In the genomic region with DNA sequence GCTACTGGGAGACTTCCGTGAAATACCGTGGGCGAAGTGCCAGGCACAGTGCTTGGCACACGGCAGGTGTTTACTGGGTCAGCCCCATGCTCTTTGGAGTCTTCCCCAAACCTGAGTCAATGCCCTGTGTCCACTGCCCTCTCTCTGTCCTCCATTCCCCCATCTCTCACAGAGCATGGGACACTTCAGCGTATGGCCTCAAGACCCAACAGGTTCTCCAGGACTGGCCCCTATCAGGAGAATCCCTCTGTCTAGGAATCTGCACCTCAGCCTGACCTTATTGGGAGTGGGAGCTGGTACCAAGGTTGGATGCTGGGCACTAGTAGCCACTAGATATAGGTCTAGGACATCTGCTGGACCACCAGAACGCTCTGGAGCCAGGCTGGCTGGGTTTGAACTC, we compare ENCODE assay signal across 19 cellular contexts.
A peak's percentile ranks its signal among the peaks of the same experiment; 100 is the strongest.
DNase-seq lines count a peak whose midpoint lies in the region; ATAC-seq, FAIRE-seq and TF ChIP-seq lines count a peak whose summit lies in the region.
"Had no signal": no experiment of that assay in that cellular context is flagged by ENCODE, and none has a peak within 500 bp of the region (broad histone marks: within the 10 kb centered on the region; RNA-seq: fewer than 3 reads in every experiment).

No MANE protein-coding gene starts in this region.

- POLR2A ChIA-PET in H1 (lab: Charles Lee; ENCODE audit: partially characterized antibody) = no interaction called here
- POLR2A ChIA-PET in activated CD8-positive, alpha-beta T cell treated with anti-CD3 and anti-CD28 coated beads, Interleukin-2, amount 10 ng/mL, durations not matched to agents 7 days and 5 days (lab: Charles Lee) = no interaction called here

- H4K20me1 ChIP-seq in BLaER1 = no peaks in the 10 kb centered on the region
- H4K20me1 ChIP-seq in H1 (replicated peaks in 1 of 2; ENCODE audit: control insufficient read depth in 1 of 2, insufficient read depth in 2 of 2, low read length in 2 of 2) = no peaks in the 10 kb centered on the region

- H3K18ac ChIP-seq in H1 (ENCODE audit: extremely low read depth, low read length) (no peak overlapping the region), neuronal stem cell (ENCODE audit: low read length) (peak overlapping the region; percentile 34)

- no peak overlapping the region for H2BK120ac ChIP-seq in H1 (replicated peaks; ENCODE audit: low read depth, low read length)
- H2BK120ac ChIP-seq in neuronal stem cell (ENCODE audit: low read depth, low read length) = no peak overlapping the region

- H2AK5ac ChIP-seq in H1 (ENCODE audit: low read depth, low read length) (0 out of 2 replicates have a peak overlapping the region, but pooled peaks have one; percentile 16), neuronal stem cell (ENCODE audit: low read depth, low read length) (peak overlapping the region; percentile 59)

- CTCF ChIA-PET in H1 (lab: Charles Lee; ENCODE audit: partially characterized antibody) = interaction anchor here (0.6 to 5.9 kb wide), 8 partner anchors 11 to 237 kb away, joined by 3 to 62 read pairs (median 4); a partner anchor contains a TSS
- CTCF ChIA-PET in activated CD8-positive, alpha-beta T cell treated with anti-CD3 and anti-CD28 coated beads, Interleukin-2, amount 10 ng/mL, durations not matched to agents 7 days and 5 days (lab: Charles Lee) = no interaction called here

- peaks cover 76% of the 10 kb centered on the region for H3K4me1 ChIP-seq in BLaER1
- H3K4me1 ChIP-seq in H1 (replicated peaks in 1 of 4; ENCODE audit: control insufficient read depth in 3 of 4, insufficient read depth in 4 of 4, low read length in 3 of 4) = peaks cover 5 to 21% (median 13%) of the 10 kb centered on the region in 4 experiments
- peaks cover 22 to 39% of the 10 kb centered on the region in 2 donors for H3K4me1 ChIP-seq in neuronal stem cell (ENCODE audit: control insufficient read depth in 2 of 2, insufficient read depth in 1 of 2, low read depth in 1 of 2, low read length in 2 of 2)
- H3K4me1 ChIP-seq: Caco-2 had no signal

- no peak for TF ChIP-seq POLR2A in H1 (IDR thresholded peaks at IDR 0.05; ENCODE audit: control extremely low read depth in 1 of 2, low read depth in 2 of 2, low read length in 2 of 2)

- no peak overlapping the region for H3K4me3 Mint-ChIP-seq in activated CD8-positive, alpha-beta T cell treated with anti-CD3 and anti-CD28 coated beads, Interleukin-2, amount 10 ng/mL, durations not matched to agents 7 days and 5 days
- H3K4me3 Mint-ChIP-seq: CD8-positive, alpha-beta T cell; H9 had no signal

- H4K91ac ChIP-seq in H1 (replicated peaks; ENCODE audit: insufficient read length, low read length) (no peak overlapping the region), neuronal stem cell (ENCODE audit: low read depth, low read length, poor library complexity) (no peak overlapping the region)

- H3K9me3 ChIP-seq in BLaER1 (no peaks in the 10 kb centered on the region), H1 (ENCODE audit: insufficient read depth in 2 of 2, low read depth in 1 of 2, low read length in 1 of 2) (no peaks in the 10 kb centered on the region), neuronal stem cell (replicated peaks in 1 of 2; ENCODE audit: control insufficient read depth in 2 of 2, insufficient read depth in 1 of 2, low read depth in 1 of 2, low read length in 2 of 2) (no peaks in the 10 kb centered on the region)
- H3K9me3 ChIP-seq: BE2C, Caco-2 had no signal

- H3K79me1 ChIP-seq in H1 (ENCODE audit: low read depth, low read length) = no peaks in the 10 kb centered on the region
- no peaks in the 10 kb centered on the region for H3K79me1 ChIP-seq in neuronal stem cell (ENCODE audit: low read depth, low read length)

- TF ChIP-seq CTCF in H1 (IDR thresholded peaks at IDR 0.05; ENCODE audit: control extremely low read depth in 1 of 3, insufficient read depth in 1 of 3, low read depth in 1 of 3, low read length in 3 of 3) = no peak

- H3K4me2 ChIP-seq in BLaER1 (peak overlapping the region; percentile 90), H1 (ENCODE audit: insufficient read depth in 1 of 2, low read depth in 2 of 2, low read length in 2 of 2) (no peak overlapping the region), neuronal stem cell (ENCODE audit: insufficient read depth, low read length, poor library complexity, severe bottlenecking) (no peak overlapping the region)

- WGBS in H1 (ENCODE audit: extremely low coverage in 1 of 2, insufficient coverage in 1 of 2, insufficient read length in 1 of 2, insufficient replicate concordance in 2 of 2, low coverage in 1 of 2, low lambda C conversion rate in 2 of 2, missing lambda C conversion rate in 1 of 2), 2 experiments = 95% methylated on average over 6 of the region's 6 CpGs; no CpG with 5 or more reads in 1 of the 2 experiments
- no CpG with 5 or more reads among the region's 6 CpGs for WGBS in neuronal stem cell (ENCODE audit: extremely low coverage in 2 of 2, insufficient read length in 2 of 2, insufficient replicate concordance in 1 of 2), 2 donors

- 0 out of 2 replicates have a peak overlapping the region, but pooled peaks have one; percentile 48 for H2BK20ac ChIP-seq in H1 (ENCODE audit: low read length)

- H2BK12ac ChIP-seq in H1 (ENCODE audit: low read depth, low read length) = no peak overlapping the region
- peak overlapping the region; percentile 85 for H2BK12ac ChIP-seq in neuronal stem cell (ENCODE audit: low read length)

- FAIRE-seq in H1 (lab: Jason Lieb, UNC) = no peak
- FAIRE-seq: A204.1, G401.6 had no signal

- H2BK15ac ChIP-seq in H1 (ENCODE audit: low read length) (no peak overlapping the region), neuronal stem cell (ENCODE audit: low read length) (peak overlapping the region; percentile 75)

- H3K9ac ChIP-seq in BLaER1 (no peak overlapping the region), H1 (replicated peaks in 1 of 4; ENCODE audit: extremely low read depth in 1 of 4, low read depth in 3 of 4, low read length in 3 of 4) (no peak overlapping the region), neuronal stem cell (ENCODE audit: low read depth, low read length, poor library complexity) (no peak overlapping the region)
- H3K9ac ChIP-seq: GM23248 had no signal

- H4K5ac ChIP-seq in H1 (ENCODE audit: insufficient read length, low read depth, low read length) = no peak overlapping the region

- no peak overlapping the region for H3K4me3 ChIP-seq in BLaER1
- H3K4me3 ChIP-seq in H1 (ENCODE audit: extremely low read depth in 1 of 4, insufficient read depth in 2 of 4, low read depth in 3 of 4, low read length in 4 of 4) = no peak overlapping the region
- no peak overlapping the region for H3K4me3 ChIP-seq in neuronal stem cell (ENCODE audit: low read length in 2 of 2)
- H3K4me3 ChIP-seq: GM23248 had no signal

- TF ChIP-seq RAD21 in H1 (IDR thresholded peaks at IDR 0.05 in 1 of 2, conservative IDR thresholded peaks at IDR 0.05 in 1 of 2; ENCODE audit: low read depth in 2 of 2, low read length in 2 of 2) = no peak

- H3K36me3 ChIP-seq in BLaER1 = no peaks in the 10 kb centered on the region
- H3K36me3 ChIP-seq in H1 (ENCODE audit: control insufficient read depth in 2 of 4, insufficient read depth in 4 of 4, low read length in 3 of 4) = no peaks in the 10 kb centered on the region
- no peaks in the 10 kb centered on the region for H3K36me3 ChIP-seq in neuronal stem cell (replicated peaks in 1 of 2; ENCODE audit: control insufficient read depth in 2 of 2, insufficient read depth in 2 of 2, low read length in 2 of 2)
- H3K36me3 ChIP-seq: BE2C had no signal

- H2AFZ ChIP-seq in H1 (ENCODE audit: low read length) (no peak overlapping the region), neuronal stem cell (ENCODE audit: low read length) (no peak overlapping the region)
- H2AFZ ChIP-seq: GM23248 had no signal

- no peak overlapping the region for H2BK5ac ChIP-seq in H1 (ENCODE audit: low read depth, low read length)
- H2BK5ac ChIP-seq in neuronal stem cell (ENCODE audit: low read length) = no peak overlapping the region

- no peaks in the 10 kb centered on the region for H3K79me2 ChIP-seq in H1 (ENCODE audit: control insufficient read depth in 1 of 2, insufficient read depth in 2 of 2, low read length in 2 of 2)

- H3K4ac ChIP-seq in H1 (replicated peaks; ENCODE audit: insufficient read length, low read depth, low read length) (no peak overlapping the region), neuronal stem cell (ENCODE audit: low read length) (no peak overlapping the region)

- no peaks in the 10 kb centered on the region for H3K36me3 Mint-ChIP-seq in activated CD8-positive, alpha-beta T cell treated with anti-CD3 and anti-CD28 coated beads, Interleukin-2, amount 10 ng/mL, durations not matched to agents 7 days and 5 days (ENCODE audit: low read depth)
- H3K36me3 Mint-ChIP-seq: CD4-positive, CD25-positive, alpha-beta regulatory T cell; CD8-positive, alpha-beta T cell had no signal

- no peaks in the 10 kb centered on the region for H3K4me1 Mint-ChIP-seq in activated CD8-positive, alpha-beta T cell treated with anti-CD3 and anti-CD28 coated beads, Interleukin-2, amount 10 ng/mL, durations not matched to agents 7 days and 5 days (ENCODE audit: low read depth)
- H3K4me1 Mint-ChIP-seq: CD4-positive, CD25-positive, alpha-beta regulatory T cell had no signal

- H3K27ac ChIP-seq in BLaER1 (no peak overlapping the region), H1 (ENCODE audit: low read depth, low read length) (no peak overlapping the region), neuronal stem cell (replicated peaks; ENCODE audit: low read length) (no peak overlapping the region)
- H3K27ac ChIP-seq: 22Rv1, C4-2B, GM23248 had no signal

- H4K8ac ChIP-seq in H1 (ENCODE audit: extremely low read depth, insufficient read depth, low read length) (no peak overlapping the region), neuronal stem cell (ENCODE audit: low read depth, low read length) (no peak overlapping the region)

- H3K27me3 ChIP-seq in BLaER1 (no peaks in the 10 kb centered on the region), H1 (replicated peaks in 1 of 4; ENCODE audit: control insufficient read depth in 3 of 4, extremely low read depth in 1 of 4, insufficient read depth in 3 of 4, low read length in 3 of 4) (no peaks in the 10 kb centered on the region; a peak in 1 of 7 replicates), neuronal stem cell (ENCODE audit: control insufficient read depth in 3 of 3, insufficient read depth in 3 of 3, low read depth in 1 of 3, low read length in 3 of 3) (peaks cover 0 to 3% (median 0%) of the 10 kb centered on the region in 3 experiments)
- H3K27me3 ChIP-seq: BE2C had no signal

- no peaks in the 10 kb centered on the region for H3K27me3 Mint-ChIP-seq in activated CD8-positive, alpha-beta T cell treated with anti-CD3 and anti-CD28 coated beads, Interleukin-2, amount 10 ng/mL, durations not matched to agents 7 days and 5 days (ENCODE audit: low read depth)

- H3K27ac Mint-ChIP-seq in activated CD8-positive, alpha-beta T cell treated with anti-CD3 and anti-CD28 coated beads, Interleukin-2, amount 10 ng/mL, durations not matched to agents 7 days and 5 days = no peak overlapping the region
- H3K27ac Mint-ChIP-seq: CD4-positive, CD25-positive, alpha-beta regulatory T cell; CD8-positive, alpha-beta T cell had no signal

- H3K23me2 ChIP-seq in H1 (ENCODE audit: low read depth, low read length) = no peaks in the 10 kb centered on the region

- H3K9me3 Mint-ChIP-seq in activated CD8-positive, alpha-beta T cell treated with anti-CD3 and anti-CD28 coated beads, Interleukin-2, amount 10 ng/mL, durations not matched to agents 7 days and 5 days (ENCODE audit: insufficient read depth) = no peaks in the 10 kb centered on the region
- H3K9me3 Mint-ChIP-seq: CD8-positive, alpha-beta T cell; H9 had no signal

- no peak for TF ChIP-seq EP300 in H1 (IDR thresholded peaks at IDR 0.05; ENCODE audit: borderline replicate concordance in 1 of 2, low read depth in 2 of 2, low read length in 2 of 2)

- DNase-seq in H1 (ENCODE audit: low read depth in 1 of 2, low spot score in 2 of 2) (no peak), neuronal stem cell (ENCODE audit: low spot score) (no peak), Ammon's horn (ENCODE audit: low spot score) (no peak)
- DNase-seq in activated CD8-positive, alpha-beta T cell treated with anti-CD3 and anti-CD28 coated beads, Interleukin-2, amount 10 ng/mL, durations not matched to agents 7 days and 5 days = no peak
- DNase-seq: BE2C; Caco-2; CD4-positive, CD25-positive, alpha-beta regulatory T cell; CD8-positive, alpha-beta T cell; DMS153; DND-41; GM23248; H9 had no signal

- ATAC-seq in activated CD8-positive, alpha-beta T cell treated with anti-CD3 and anti-CD28 coated beads, Interleukin-2, amount 10 ng/mL, durations not matched to agents 7 days and 5 days = no peak
- no peak for ATAC-seq in HG02870 (IDR thresholded peaks at IDR 0.05; ENCODE audit: unreplicated experiment)
- ATAC-seq: CD8-positive, alpha-beta T cell; HCT116 had no signal

- H3K14ac ChIP-seq in H1 (ENCODE audit: insufficient read length) = no peak overlapping the region
- no peak overlapping the region for H3K14ac ChIP-seq in neuronal stem cell (ENCODE audit: low read length)

- H3K56ac ChIP-seq in H1 (replicated peaks; ENCODE audit: insufficient read length, low read depth, low read length) = no peak overlapping the region

- H3K23ac ChIP-seq in H1 (ENCODE audit: insufficient read length) (no peak overlapping the region), neuronal stem cell (ENCODE audit: low read depth, low read length, poor library complexity) (no peak overlapping the region)
